In genomic region chr7:47991741-47992311, GRCh38 we compare ENCODE assay signal across 8 cellular contexts. TPM values are rescaled to one million over a fixed set of nuclear protein-coding genes. Genes with fewer than 3 reads are reported as not detected.
DNase-seq lines count a peak whose midpoint lies in the region; FAIRE-seq and TF ChIP-seq lines count a peak whose summit lies in the region.

No MANE protein-coding gene starts in this region.

- no peak overlapping the region for H3K27ac ChIP-seq in HEK293 (ENCODE audit: extremely low read depth, low read depth, low read length)

- peak; percentile 77 for TF ChIP-seq CTCF in GM12872 (IDR thresholded peaks at IDR 0.05; ENCODE audit: insufficient read depth, low read depth, low read length)
- peak; percentile 59 for TF ChIP-seq CTCF in HEK293 (tag by site-specific recombination; IDR thresholded peaks at IDR 0.05)
- peak; percentile 71 for TF ChIP-seq CTCF in WI38 (IDR thresholded peaks at IDR 0.05; ENCODE audit: low read depth, low read length)
- TF ChIP-seq CTCF in bronchial epithelial cell (IDR thresholded peaks at IDR 0.05; ENCODE audit: insufficient read depth, low read length, severe bottlenecking), result peak; percentile 78

- no peaks in the 10 kb centered on the region for H3K27me3 ChIP-seq in bronchial epithelial cell (ENCODE audit: control insufficient read depth, insufficient read depth, low read length)

- CTCF ChIA-PET in HEK293 (lab: Yijun Ruan, JAX), result interaction anchor here (0.5 to 4.9 kb wide), 21 partner anchors 9 to 1785 kb away, joined by 3 to 88 read pairs (median 4); partner anchors contain the start of gene UPP1

- FAIRE-seq in bronchial epithelial cell (lab: Jason Lieb, UNC), result no peak

- H3K36me3 ChIP-seq in HEK293 (ENCODE audit: control insufficient read depth in 2 of 2, insufficient read depth in 1 of 2, low read length in 2 of 2), result no peaks in the 10 kb centered on the region
- H3K36me3 ChIP-seq in bronchial epithelial cell (ENCODE audit: control insufficient read depth, insufficient read depth, low read length), result no peaks in the 10 kb centered on the region

- DNase-seq in MV-4-11 (lab: John Stamatoyannopoulos, UW) (peak; percentile 90), bronchial epithelial cell (ENCODE audit: low read depth) (peak; percentile 48), iris pigment epithelial cell (ENCODE audit: low read depth) (peak; percentile 78), RKO (ENCODE audit: low spot score) (no peak)
- peak; percentile 78 for DNase-seq in stimulated activated CD4-positive, alpha-beta T cell treated with anti-CD3 and anti-CD28 coated beads, Interleukin-12 subunit alpha, Interleukin-12 subunit beta, amount 100 ng/mL, for 4 hours

- no peaks in the 10 kb centered on the region for H3K9me3 ChIP-seq in HEK293 (ENCODE audit: control insufficient read depth, insufficient read depth, low read depth, low read length)

- H3K4me1 ChIP-seq in HEK293 (ENCODE audit: control insufficient read depth, insufficient read depth, low read length), result no peaks in the 10 kb centered on the region

- H3K4me3 ChIP-seq in HEK293 (ENCODE audit: low read depth, low read length) (peak overlapping the region; percentile 18), WI38 (ENCODE audit: low read depth, low read length) (peak overlapping the region; percentile 52), bronchial epithelial cell (ENCODE audit: low read depth, low read length) (peak overlapping the region; percentile 42)

- POLR2A ChIA-PET in HEK293 (lab: Yijun Ruan, JAX), result interaction anchor here (1.0 to 1.5 kb wide), 3 partner anchors 97 to 118 kb away, joined by 3 to 13 read pairs (median 11); partner anchors contain the start of gene UPP1

TF ChIP-seq in HEK293, 187 proteins besides CTCF, POLR2A, EP300 and RAD21 (continues in another document):
- TF ChIP-seq ZNF10 (tag by site-specific recombination; IDR thresholded peaks at IDR 0.05) (no peak), INSM2 (tag by site-specific recombination; IDR thresholded peaks at IDR 0.05) (no peak), SALL2 (tag by site-specific recombination; IDR thresholded peaks at IDR 0.05; ENCODE audit: borderline replicate concordance) (no peak), ZNF600 (tag by site-specific recombination; IDR thresholded peaks at IDR 0.05) (no peak), BCL6B (tag by site-specific recombination; IDR thresholded peaks at IDR 0.05) (no peak), ZNF26 (tag by site-specific recombination; IDR thresholded peaks at IDR 0.05) (no peak), ZNF830 (tag by site-specific recombination; IDR thresholded peaks at IDR 0.05; ENCODE audit: low read depth) (no peak), ZNF521 (tag by site-specific recombination; IDR thresholded peaks at IDR 0.05) (no peak), ZFHX2 (tag by site-specific recombination; conservative IDR thresholded peaks at IDR 0.05) (peak; percentile 83), ZFP3 (tag by site-specific recombination; IDR thresholded peaks at IDR 0.05; ENCODE audit: low read depth) (no peak), ZNF449 (tag by site-specific recombination; IDR thresholded peaks at IDR 0.05) (peak; percentile 45; the same call in 1 of the 2 replicates), ZNF404 (tag by site-specific recombination; IDR thresholded peaks at IDR 0.05) (no peak), ZNF16 (tag by site-specific recombination; IDR thresholded peaks at IDR 0.05; ENCODE audit: low read depth) (peak; percentile 38; the same call in 1 of the 2 replicates), KLF9 (tag by site-specific recombination; IDR thresholded peaks at IDR 0.05; ENCODE audit: low read depth) (0 out of 2 replicates have a peak, but pooled peaks have one; percentile 32), ZNF571 (tag by site-specific recombination; IDR thresholded peaks at IDR 0.05) (no peak), ZNF184 (tag by site-specific recombination; IDR thresholded peaks at IDR 0.05) (no peak), ZNF701 (tag by site-specific recombination; IDR thresholded peaks at IDR 0.05) (no peak), ZNF121 (tag by site-specific recombination; IDR thresholded peaks at IDR 0.05) (no peak), ZXDB (tag by site-specific recombination; IDR thresholded peaks at IDR 0.05) (peak; percentile 36; the same call in 1 of the 2 replicates), SCRT2 (tag by site-specific recombination; IDR thresholded peaks at IDR 0.05) (0 out of 2 replicates have a peak, but pooled peaks have one; percentile 16), ZBTB20 (tag by site-specific recombination; IDR thresholded peaks at IDR 0.05) (peak; percentile 29), ZNF639 (tag by site-specific recombination; IDR thresholded peaks at IDR 0.05) (no peak), ZNF138 (tag by site-specific recombination; IDR thresholded peaks at IDR 0.05; ENCODE audit: borderline replicate concordance) (no peak), ZNF645 (tag by site-specific recombination; IDR thresholded peaks at IDR 0.05) (no peak), ZNF791 (tag by site-specific recombination; IDR thresholded peaks at IDR 0.05) (no peak), ZIC2 (tag by site-specific recombination; IDR thresholded peaks at IDR 0.05) (peak; percentile 28), MEIS1 (CRISPR knock-in tag; IDR thresholded peaks at IDR 0.05; ENCODE audit: borderline replicate concordance) (no peak)

RNA-seq across cellular contexts. Expression of gene HUS1, which starts 12.4 kb away (rescaled TPM):
- total RNA-seq in bronchial epithelial cell, result 19.5 and 19.7 TPM in 2 replicates

RNA-seq across cellular contexts. Expression of gene SUN3, which starts 37.1 kb away (rescaled TPM):
- total RNA-seq in bronchial epithelial cell, result 0.51 and 0.79 TPM in 2 replicates

RNA-seq across cellular contexts. Expression of gene C7orf57, which starts 43.5 kb away (rescaled TPM):
- total RNA-seq in bronchial epithelial cell, result 0.53 and 2.4 TPM in 2 replicates

RNA-seq across cellular contexts. Expression of gene PKD1L1, which starts 43.6 kb away (rescaled TPM):
- under 0.01 and 0.26 TPM in 2 replicates for total RNA-seq in bronchial epithelial cell
